ENCODE assay signal across 8 cellular contexts in the genomic region with DNA sequence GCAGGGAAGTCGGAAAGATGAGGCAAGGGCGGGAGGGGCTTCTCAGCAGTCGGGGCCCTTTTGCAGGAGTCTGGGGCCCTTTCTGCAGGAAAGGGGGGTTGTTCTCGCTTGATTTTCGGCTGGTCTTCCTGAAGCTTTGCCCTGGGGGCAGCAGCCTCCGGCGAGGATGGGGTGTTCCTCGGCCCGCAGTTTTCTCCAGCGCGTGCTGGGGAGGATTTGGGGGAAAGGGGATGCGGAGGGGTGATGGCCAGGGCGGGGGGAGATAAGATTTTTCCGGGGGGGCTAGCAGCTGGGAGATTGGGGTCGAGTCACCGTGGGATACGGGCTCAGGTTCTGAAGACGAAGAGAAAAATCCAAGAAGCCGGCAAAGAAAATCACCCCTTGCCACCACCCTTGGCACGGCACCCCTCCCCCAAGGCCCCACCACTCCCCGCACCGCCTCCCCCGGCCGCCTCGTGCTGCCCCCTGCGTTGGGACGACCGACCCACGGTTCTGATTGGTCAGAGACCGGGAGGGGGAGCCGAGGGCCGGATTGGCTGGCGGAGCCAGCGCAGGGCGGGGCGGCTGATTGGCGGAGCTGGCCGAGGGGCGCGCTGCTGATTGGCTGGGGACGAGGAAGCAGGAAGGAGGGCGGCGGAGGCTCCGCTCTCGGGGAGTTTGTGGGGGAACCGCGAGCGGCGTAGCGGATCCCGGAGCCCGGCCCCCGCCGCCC. TPM values are rescaled to one million over a fixed set of nuclear protein-coding genes. Genes with fewer than 3 reads are reported as not detected.
DNase-seq lines count a peak whose midpoint lies in the region; ATAC-seq, FAIRE-seq and TF ChIP-seq lines count a peak whose summit lies in the region.

A gene (plus strand): TSS at position 654 of the 712 bp plus-strand sequence. CDS start 17,512 bp downstream, outside the sequence.

- peak within 1 kb of the TSS; percentile 83 for H3K56ac ChIP-seq in H1 (replicated peaks; ENCODE audit: insufficient read length, low read depth, low read length)
- peak within 1 kb of the TSS; percentile 98 for H3K56ac ChIP-seq in mesendoderm (ENCODE audit: low read length)

- 0% methylated on average over 11 of the region's 54 CpGs; no CpG with 5 or more reads in 1 of the 2 experiments for WGBS in H1 (ENCODE audit: extremely low coverage in 1 of 2, insufficient coverage in 1 of 2, insufficient read length in 1 of 2, insufficient replicate concordance in 2 of 2, low coverage in 1 of 2, low lambda C conversion rate in 2 of 2, missing lambda C conversion rate in 1 of 2), 2 experiments
- WGBS in mesendoderm (ENCODE audit: extremely low coverage, insufficient coverage, low lambda C conversion rate), result no CpG with 5 or more reads among the region's 54 CpGs

- H3K27me3 ChIP-seq in H1 (replicated peaks in 1 of 4; ENCODE audit: control insufficient read depth in 3 of 4, extremely low read depth in 1 of 4, insufficient read depth in 3 of 4, low read length in 3 of 4) (peaks cover 0 to 14% (median 4%) of the 10 kb centered on the region in 4 experiments; a peak in 5 of 7 replicates), mesendoderm (ENCODE audit: insufficient read depth, low read length, poor library complexity) (no peaks in the 10 kb centered on the region)

- H3K4ac ChIP-seq in H1 (replicated peaks; ENCODE audit: insufficient read length, low read depth, low read length), result peak within 1 kb of the TSS; percentile 69
- H3K4ac ChIP-seq in mesendoderm (ENCODE audit: low read depth, low read length), result peak within 1 kb of the TSS; percentile 88

- H3K79me1 ChIP-seq in H1 (ENCODE audit: low read depth, low read length) (peaks cover 9% of the 10 kb centered on the region; the same call in 1 of the 2 replicates), mesendoderm (ENCODE audit: low read length) (peaks cover 17% of the 10 kb centered on the region)

- H3K27ac ChIP-seq in H1 (ENCODE audit: low read depth, low read length) (peak within 1 kb of the TSS; percentile 75), mesendoderm (ENCODE audit: low read depth, low read length) (peak within 1 kb of the TSS; percentile 86)

- no peak within 1 kb of the TSS for H2AFZ ChIP-seq in H1 (ENCODE audit: low read length)

- H3K4me2 ChIP-seq in H1 (ENCODE audit: insufficient read depth in 1 of 2, low read depth in 2 of 2, low read length in 2 of 2), result peak within 1 kb of the TSS; percentile 98 to 100
- peak within 1 kb of the TSS; percentile 43 for H3K4me2 ChIP-seq in mesendoderm (ENCODE audit: low read length)

- peak within 1 kb of the TSS; percentile 93 for H2BK5ac ChIP-seq in H1 (ENCODE audit: low read depth, low read length)
- peak within 1 kb of the TSS; percentile 61 for H2BK5ac ChIP-seq in mesendoderm (ENCODE audit: low read length)

- no peak for TF ChIP-seq POLR2A in H1 (IDR thresholded peaks at IDR 0.05; ENCODE audit: control extremely low read depth in 1 of 2, low read depth in 2 of 2, low read length in 2 of 2)

- peaks cover 25% of the 10 kb centered on the region for H3K23me2 ChIP-seq in H1 (ENCODE audit: low read depth, low read length)

- H3K79me2 ChIP-seq in H1 (ENCODE audit: control insufficient read depth in 1 of 2, insufficient read depth in 2 of 2, low read length in 2 of 2), result peaks cover 26 to 52% of the 10 kb centered on the region in 2 experiments
- H3K79me2 ChIP-seq in mesendoderm (ENCODE audit: control insufficient read depth, insufficient read depth, low read length), result peaks cover 42% of the 10 kb centered on the region

- H4K20me1 ChIP-seq in H1 (replicated peaks in 1 of 2; ENCODE audit: control insufficient read depth in 1 of 2, insufficient read depth in 2 of 2, low read length in 2 of 2), result peaks cover 26 to 27% of the 10 kb centered on the region in 2 experiments

- no peak for TF ChIP-seq RAD21 in H1 (IDR thresholded peaks at IDR 0.05 in 1 of 2, conservative IDR thresholded peaks at IDR 0.05 in 1 of 2; ENCODE audit: low read depth in 2 of 2, low read length in 2 of 2)

- POLR2A ChIA-PET in H1 (lab: Charles Lee; ENCODE audit: partially characterized antibody), result interaction anchor here (0.7 to 3.3 kb wide), 13 partner anchors 10 to 202 kb away, joined by 3 to 36 read pairs (median 5); a partner anchor contains a TSS

- CTCF ChIA-PET in H1 (lab: Charles Lee; ENCODE audit: partially characterized antibody), result interaction anchor here (0.6 to 1.6 kb wide), 10 partner anchors 10 to 132 kb away, joined by 3 to 6 read pairs (median 4); a partner anchor contains a TSS

- H3K18ac ChIP-seq in H1 (ENCODE audit: extremely low read depth, low read length), result peak within 1 kb of the TSS; percentile 93
- H3K18ac ChIP-seq in mesendoderm (ENCODE audit: low read length), result peak within 1 kb of the TSS; percentile 85

- H3K36me3 ChIP-seq in H1 (ENCODE audit: control insufficient read depth in 2 of 4, insufficient read depth in 4 of 4, low read length in 3 of 4), result 0 out of 8 replicates have a peak, but pooled peaks cover 0 to 2% (median 0%) of the 10 kb centered on the region in 4 experiments
- H3K36me3 ChIP-seq in mesendoderm (ENCODE audit: control insufficient read depth, insufficient read depth, low read length), result no peaks in the 10 kb centered on the region

- peak within 1 kb of the TSS; percentile 61; the same call in 1 of the 2 replicates for H2BK20ac ChIP-seq in H1 (ENCODE audit: low read length)

- H3K4me1 ChIP-seq in H1 (replicated peaks in 1 of 4; ENCODE audit: control insufficient read depth in 3 of 4, insufficient read depth in 4 of 4, low read length in 3 of 4) (peaks cover 27 to 48% (median 37%) of the 10 kb centered on the region in 4 experiments), mesendoderm (ENCODE audit: control insufficient read depth, low read depth, low read length) (peaks cover 44% of the 10 kb centered on the region)

- DNase-seq in COLO829 (ENCODE audit: low spot score) (peak; percentile 90), HTR-8/SVneo (ENCODE audit: insufficient read length, low spot score) (peak; percentile 98), NOMO-1 treated with DMSO at 0.1 percent for 48 hours (lab: John Stamatoyannopoulos, UW; ENCODE audit: unreplicated experiment) (peak; percentile 92), H1 (ENCODE audit: low read depth in 1 of 2, low spot score in 2 of 2) (peak; percentile 92 to 98), mesendoderm (peak; percentile 98)
- peak; percentile 91 to 94 for DNase-seq in activated CD8-positive, alpha-beta memory T cell treated with anti-CD3 and anti-CD28 coated beads for 4 hours (ENCODE audit: low read depth in 2 of 2)
- peak; percentile 86 for DNase-seq in stimulated activated CD8-positive, alpha-beta memory T cell treated with anti-CD3 and anti-CD28 coated beads, Interleukin-15, amount 100 ng/mL, for 1 hour (ENCODE audit: low read depth)

- H3K9ac ChIP-seq in H1 (replicated peaks in 1 of 4; ENCODE audit: extremely low read depth in 1 of 4, low read depth in 3 of 4, low read length in 3 of 4) (peak within 1 kb of the TSS; percentile 69 to 91 (median 76)), mesendoderm (ENCODE audit: low read length) (peak within 1 kb of the TSS; percentile 77)

- H4K8ac ChIP-seq in H1 (ENCODE audit: extremely low read depth, insufficient read depth, low read length) (peak within 1 kb of the TSS; percentile 73), mesendoderm (ENCODE audit: low read depth, low read length) (peak within 1 kb of the TSS; percentile 65)

- ATAC-seq in GM21360 (IDR thresholded peaks at IDR 0.05; ENCODE audit: unreplicated experiment), result peak; percentile 87

- H4K91ac ChIP-seq in H1 (replicated peaks; ENCODE audit: insufficient read length, low read length), result peak within 1 kb of the TSS; percentile 70

- H2BK120ac ChIP-seq in H1 (replicated peaks; ENCODE audit: low read depth, low read length) (peak within 1 kb of the TSS; percentile 40), mesendoderm (ENCODE audit: low read depth, low read length) (peak within 1 kb of the TSS; percentile 21)

- H4K5ac ChIP-seq in H1 (ENCODE audit: insufficient read length, low read depth, low read length), result peak within 1 kb of the TSS; percentile 68
- no peak within 1 kb of the TSS for H4K5ac ChIP-seq in mesendoderm (ENCODE audit: low read length)

- H2AK5ac ChIP-seq in H1 (ENCODE audit: low read depth, low read length) (peak within 1 kb of the TSS; percentile 53; the same call in 1 of the 2 replicates), mesendoderm (ENCODE audit: low read length) (peak within 1 kb of the TSS; percentile 48)

- H3K9me3 ChIP-seq in H1 (ENCODE audit: insufficient read depth in 2 of 2, low read depth in 1 of 2, low read length in 1 of 2), result no peaks in the 10 kb centered on the region

- H3K23ac ChIP-seq in H1 (ENCODE audit: insufficient read length) (no peak within 1 kb of the TSS), mesendoderm (ENCODE audit: low read length) (peak within 1 kb of the TSS; percentile 68)

- H2BK15ac ChIP-seq in H1 (ENCODE audit: low read length) (peak within 1 kb of the TSS; percentile 31; the same call in 1 of the 2 replicates), mesendoderm (replicated peaks; ENCODE audit: low read depth) (no peak within 1 kb of the TSS)

- peak within 1 kb of the TSS; percentile 73 to 97 (median 81) for H3K4me3 ChIP-seq in H1 (ENCODE audit: extremely low read depth in 1 of 4, insufficient read depth in 2 of 4, low read depth in 3 of 4, low read length in 4 of 4)
- peak within 1 kb of the TSS; percentile 56 for H3K4me3 ChIP-seq in mesendoderm (ENCODE audit: low read length)

- no peak within 1 kb of the TSS for H3K14ac ChIP-seq in H1 (ENCODE audit: insufficient read length)

- no peak for TF ChIP-seq EP300 in H1 (IDR thresholded peaks at IDR 0.05; ENCODE audit: borderline replicate concordance in 1 of 2, low read depth in 2 of 2, low read length in 2 of 2)

- FAIRE-seq in HTR-8/SVneo (lab: Jason Lieb, UNC), result no peak
- FAIRE-seq in H1 (lab: Jason Lieb, UNC), result no peak

- TF ChIP-seq CTCF in H1 (IDR thresholded peaks at IDR 0.05; ENCODE audit: control extremely low read depth in 1 of 3, insufficient read depth in 1 of 3, low read depth in 1 of 3, low read length in 3 of 3), result no peak

- H2BK12ac ChIP-seq in H1 (ENCODE audit: low read depth, low read length), result peak within 1 kb of the TSS; percentile 87; the same call in 1 of the 2 replicates

TF ChIP-seq in H1, 55 proteins besides CTCF, POLR2A, EP300 and RAD21 (continues in another document):
- TF ChIP-seq TAF1 (IDR thresholded peaks at IDR 0.05; ENCODE audit: low read depth, low read length), result peak; percentile 29; the same call in 1 of the 2 replicates

RNA-seq across cellular contexts. Expression of the gene that starts here (rescaled TPM):
- total RNA-seq in H1 (2021; fragmentation: NEBNext Ultra II Directional; extraction: Animal tissue kit (Norgen Biotek cat#: 25700)), result 38.9 and 40.0 TPM in 2 replicates
- 15.0 and 23.4 TPM in 2 replicates for polyA plus RNA-seq in H1 (2011; rRNA removed)
- polyA plus RNA-seq in H1 (2011; cell fraction: cytosol; rRNA removed), result 19.2 TPM
- polyA plus RNA-seq in H1 (2011; cell fraction: nucleus; rRNA removed), result 45.1 TPM
- polyA plus RNA-seq in H1 (2012, experiment 1 of 2), result 36.7 to 45.3 TPM (median 39.3 TPM) in 4 replicates
- 31.9 TPM for polyA plus RNA-seq in H1 (2012, experiment 2 of 2)
- polyA plus RNA-seq in H1 (2013, experiment 1 of 2), result 24.0 TPM
- polyA plus RNA-seq in H1 (2013, experiment 2 of 2), result 22.9 TPM
- polyA minus RNA-seq in H1 (2011; rRNA and poly(A)+ RNA removed), result 16.4 and 20.1 TPM in 2 replicates
- 21.8 TPM for polyA minus RNA-seq in H1 (2011; cell fraction: cytosol; rRNA and poly(A)+ RNA removed)
- polyA minus RNA-seq in H1 (2011; cell fraction: nucleus; rRNA and poly(A)+ RNA removed), result 23.6 TPM
- polyA plus RNA-seq in mesendoderm (2013, experiment 1 of 2), result 19.9 TPM
- 20.3 TPM for polyA plus RNA-seq in mesendoderm (2013, experiment 2 of 2)

Comparison
In these comparisons a context has a peak if more than half of its experiments do, and no peak if none do; other contexts are left out.
1. Peak in every context shown above with its lines: DNase-seq, ATAC-seq, H3K4me3 ChIP-seq and H3K27ac ChIP-seq.